Comparison of ENCODE assay signal across 7 cellular contexts in genomic region chr10:68957654-68958053, GRCh38. TPM values are rescaled to one million over a fixed set of nuclear protein-coding genes. Genes with fewer than 3 reads are reported as not detected.
DNase-seq lines count a peak whose midpoint lies in the region; ATAC-seq, FAIRE-seq and TF ChIP-seq lines count a peak whose summit lies in the region.

No MANE protein-coding gene starts in this region.

- no peak for ATAC-seq in T-helper 17 cell
- ATAC-seq in GM19395 (IDR thresholded peaks at IDR 0.05; ENCODE audit: unreplicated experiment): no peak
- no peak for ATAC-seq in HG03521 (IDR thresholded peaks at IDR 0.05; ENCODE audit: unreplicated experiment)

- peak overlapping the region; percentile 16 to 99 for H3K27ac ChIP-seq in small intestine (ENCODE audit: low read depth in 1 of 2, low read length in 1 of 2)

- DNase-seq in HAP-1 (ENCODE audit: low spot score in 2 of 2): no peak
- DNase-seq in T-helper 17 cell: no peak
- no peak for DNase-seq in foreskin fibroblast
- DNase-seq in small intestine: no peak
- no peak for DNase-seq in kidney glomerular epithelial cell (lab: John Stamatoyannopoulos, UW)

- H3K27me3 Mint-ChIP-seq in T-helper 17 cell: no peaks in the 10 kb centered on the region

- H3K4me1 Mint-ChIP-seq in T-helper 17 cell: peaks cover 35% of the 10 kb centered on the region

- peaks cover 2% of the 10 kb centered on the region for H3K36me3 Mint-ChIP-seq in T-helper 17 cell (ENCODE audit: low read depth)

- H3K4me1 ChIP-seq in HAP-1: peaks cover 15% of the 10 kb centered on the region
- H3K4me1 ChIP-seq in small intestine (ENCODE audit: control insufficient read depth in 2 of 2, insufficient read depth in 1 of 2, low read depth in 1 of 2, low read length in 1 of 2): peaks cover 1 to 2% of the 10 kb centered on the region in 2 donors

- H3K27ac Mint-ChIP-seq in T-helper 17 cell: peak overlapping the region; percentile 98

- FAIRE-seq in small intestine (lab: Jason Lieb, UNC): no peak

- H3K9me3 ChIP-seq in HAP-1 (no peaks in the 10 kb centered on the region), T-helper 17 cell (ENCODE audit: control insufficient read depth, low read length, poor library complexity, severe bottlenecking) (no peaks in the 10 kb centered on the region), small intestine (ENCODE audit: control insufficient read depth, low read depth) (no peaks in the 10 kb centered on the region)

- in situ Hi-C loops in HAP-1 (cut with MboI; ENCODE audit: low sequenced_read_pairs): no loop called here

- no peaks in the 10 kb centered on the region for H3K27me3 ChIP-seq in HAP-1 (ENCODE audit: low read depth)
- H3K27me3 ChIP-seq in small intestine (ENCODE audit: control insufficient read depth in 2 of 2, insufficient read depth in 2 of 2, low read length in 2 of 2): no peaks in the 10 kb centered on the region

- H3K4me3 Mint-ChIP-seq in T-helper 17 cell: peak overlapping the region; percentile 99

- no peak for TF ChIP-seq CTCF in foreskin fibroblast (IDR thresholded peaks at IDR 0.05; ENCODE audit: low read depth, low read length)

- H3K36me3 ChIP-seq in HAP-1 (replicated peaks): peaks cover 54% of the 10 kb centered on the region
- H3K36me3 ChIP-seq in small intestine (ENCODE audit: control insufficient read depth in 2 of 2, insufficient read depth in 2 of 2, low read length in 2 of 2): peaks cover 5 to 6% of the 10 kb centered on the region in 2 donors

- 39 to 57% (median 45%) methylated on average over 3 of the region's 3 CpGs for WGBS in small intestine, 3 donors

- H3K4me3 ChIP-seq in HAP-1 (peak overlapping the region; percentile 84), foreskin fibroblast (ENCODE audit: low read depth in 1 of 2, low read length in 2 of 2) (peak overlapping the region; percentile 78 to 99), small intestine (ENCODE audit: low read depth in 1 of 2, low read length in 2 of 2) (peak overlapping the region in 1 of 2 donors; percentile 99)

RNA-seq across cellular contexts. Expression of gene DDX21, which starts 1.7 kb away (rescaled TPM):
- total RNA-seq in T-helper 17 cell: 100 to 1,000 TPM; 130 to 134 TPM
- polyA plus RNA-seq in small intestine: 10 to 100 TPM; 14.1 to 40.5 (median 16.5) TPM

RNA-seq across cellular contexts. Expression of gene KIFBP, which starts 30.9 kb away (rescaled TPM):
- 1 to 10 TPM; 4.6 to 5.5 TPM for total RNA-seq in T-helper 17 cell
- polyA plus RNA-seq in small intestine: 10 to 100 TPM; 10.3 to 14.5 (median 12.0) TPM

RNA-seq across cellular contexts. Expression of gene DDX50, which starts 56.5 kb away (rescaled TPM):
- total RNA-seq in T-helper 17 cell: 10 to 100 TPM; 37.6 to 40.8 TPM
- polyA plus RNA-seq in small intestine: 10 to 100 TPM; 12.3 to 25.3 (median 18.6) TPM
